Comparison of ENCODE assay signal across 24 cellular contexts in genomic region chr2:30155202-30155601, GRCh38. TPM values are rescaled to one million over a fixed set of nuclear protein-coding genes. Genes with fewer than 3 reads are reported as not detected.
A peak's percentile ranks its signal among the peaks of the same experiment; 100 is the strongest.
DNase-seq lines count a peak whose midpoint lies in the region; ATAC-seq, FAIRE-seq and TF ChIP-seq lines count a peak whose summit lies in the region.
"Had no signal": no experiment of that assay in that cellular context is flagged by ENCODE, and none has a peak within 500 bp of the region (broad histone marks: within the 10 kb centered on the region; RNA-seq: fewer than 3 reads in every experiment).

No MANE protein-coding gene starts in this region.

- ATAC-seq in CD4-positive, alpha-beta T cell (ENCODE audit: poor library complexity): no peak
- no peak for ATAC-seq in central memory CD8-positive, alpha-beta T cell (replicated peaks; ENCODE audit: extremely low read depth, poor library complexity, severe bottlenecking)
- no peak for ATAC-seq in memory B cell (ENCODE audit: low read depth)
- ATAC-seq in GM19395 (IDR thresholded peaks at IDR 0.05; ENCODE audit: unreplicated experiment): no peak
- ATAC-seq: HCT116 had no signal

- FAIRE-seq in GM19239 (lab: Jason Lieb, UNC): peak; percentile 68
- FAIRE-seq: GM12891 had no signal

- H3K9me3 ChIP-seq in CD4-positive, alpha-beta T cell (ENCODE audit: control insufficient read depth, low read length): no peaks in the 10 kb centered on the region
- H3K9me3 ChIP-seq: MG63 had no signal

- H3K27me3 Mint-ChIP-seq in CD4-positive, alpha-beta T cell: no peaks in the 10 kb centered on the region
- H3K27me3 Mint-ChIP-seq in central memory CD8-positive, alpha-beta T cell: no peaks in the 10 kb centered on the region
- H3K27me3 Mint-ChIP-seq in memory B cell: no peaks in the 10 kb centered on the region

- H3K36me3 Mint-ChIP-seq in CD4-positive, alpha-beta T cell (ENCODE audit: low read depth): peaks cover 90% of the 10 kb centered on the region
- peaks cover 93% of the 10 kb centered on the region for H3K36me3 Mint-ChIP-seq in central memory CD8-positive, alpha-beta T cell (ENCODE audit: insufficient read depth)
- peaks cover 39% of the 10 kb centered on the region for H3K36me3 Mint-ChIP-seq in memory B cell

- no peaks in the 10 kb centered on the region for H3K27me3 ChIP-seq in CD4-positive, alpha-beta T cell (ENCODE audit: control insufficient read depth, insufficient read depth, low read length)
- H3K27me3 ChIP-seq: MG63 had no signal

- H3K4me3 Mint-ChIP-seq in CD4-positive, alpha-beta T cell: no peak overlapping the region
- no peak overlapping the region for H3K4me3 Mint-ChIP-seq in central memory CD8-positive, alpha-beta T cell
- no peak overlapping the region for H3K4me3 Mint-ChIP-seq in memory B cell
- H3K4me3 Mint-ChIP-seq: CD14-positive monocyte had no signal

- TF ChIP-seq CTCF in CD4-positive, alpha-beta T cell (IDR thresholded peaks at IDR 0.05): no peak

- intact Hi-C loops in CD4-positive, alpha-beta T cell (cut with DNase I, micrococcal nuclease): loop anchor here in 1 of 2 experiments (10.0 kb wide), 1 partner anchor 1080 kb away; the partner anchor contains the start of gene EHD3

- H3K4me1 Mint-ChIP-seq in CD4-positive, alpha-beta T cell (ENCODE audit: low read depth): peaks cover 85% of the 10 kb centered on the region
- H3K4me1 Mint-ChIP-seq in central memory CD8-positive, alpha-beta T cell: peaks cover 69% of the 10 kb centered on the region
- H3K4me1 Mint-ChIP-seq in memory B cell: peaks cover 37% of the 10 kb centered on the region

- H3K9me3 Mint-ChIP-seq in CD4-positive, alpha-beta T cell: no peaks in the 10 kb centered on the region
- no peaks in the 10 kb centered on the region for H3K9me3 Mint-ChIP-seq in central memory CD8-positive, alpha-beta T cell
- no peaks in the 10 kb centered on the region for H3K9me3 Mint-ChIP-seq in memory B cell

- CTCF ChIA-PET in CD4-positive, alpha-beta T cell (lab: Charles Lee): interaction anchor here (2.3 kb wide), 1 partner anchor 10 kb away, joined by 13 read pairs; no protein-coding TSS in a partner anchor

- H3K27ac ChIP-seq in CD4-positive, alpha-beta T cell (ENCODE audit: low read depth, low read length): no peak overlapping the region
- H3K27ac ChIP-seq: RWPE1 had no signal

- peak overlapping the region; percentile 38 for H3K27ac Mint-ChIP-seq in CD4-positive, alpha-beta T cell
- H3K27ac Mint-ChIP-seq in central memory CD8-positive, alpha-beta T cell (ENCODE audit: low read depth): peak overlapping the region; percentile 46
- H3K27ac Mint-ChIP-seq in memory B cell: peak overlapping the region; percentile 99

- POLR2A ChIA-PET in CD4-positive, alpha-beta T cell (lab: Charles Lee): interaction anchor here (1.5 to 3.5 kb wide), 3 partner anchors 8 to 77 kb away, joined by 3 to 22 read pairs (median 4); partner anchors contain the start of gene YPEL5

- DNase-seq in CD4-positive, alpha-beta T cell: no peak
- DNase-seq in GM19239 (ENCODE audit: insufficient read length, low spot score) (no peak), memory B cell (ENCODE audit: low spot score in 2 of 2) (no peak), GM03348 (ENCODE audit: low spot score) (no peak)
- DNase-seq in central memory CD8-positive, alpha-beta T cell (ENCODE audit: low spot score in 2 of 2): no peak
- DNase-seq in activated T-cell treated with anti-CD3 and anti-CD28 coated beads, Interleukin-2, amount 50 U/mL, for 1 hour: no peak
- DNase-seq: ACHN, AML-193, DMS 273 treated with DMSO at 0.1 percent for 48 hours, DND-41, GF-D8, GOT3, Kasumi-1, MG63, NCI-H1048, NCI-H1436, NCI-H1930, NCI-H345, NCI-H524 treated with DMSO at 0.1 percent for 48 hours had no signal

RNA-seq across cellular contexts. Expression of gene YPEL5, which starts 8.4 kb away (rescaled TPM):
- total RNA-seq in CD4-positive, alpha-beta T cell: 100 to 1,000 TPM; 932 to 972 TPM

Comparison
In these comparisons a context has a peak if more than half of its experiments do, and no peak if none do; other contexts are left out.
1. H3K27ac Mint-ChIP-seq: peak in every context shown above with its lines; median percentile 99 in memory B cell; 46 in central memory CD8-positive, alpha-beta T cell; 38 in CD4-positive, alpha-beta T cell.